Comparison of ENCODE assay signal across 9 cellular contexts in the genomic region with DNA sequence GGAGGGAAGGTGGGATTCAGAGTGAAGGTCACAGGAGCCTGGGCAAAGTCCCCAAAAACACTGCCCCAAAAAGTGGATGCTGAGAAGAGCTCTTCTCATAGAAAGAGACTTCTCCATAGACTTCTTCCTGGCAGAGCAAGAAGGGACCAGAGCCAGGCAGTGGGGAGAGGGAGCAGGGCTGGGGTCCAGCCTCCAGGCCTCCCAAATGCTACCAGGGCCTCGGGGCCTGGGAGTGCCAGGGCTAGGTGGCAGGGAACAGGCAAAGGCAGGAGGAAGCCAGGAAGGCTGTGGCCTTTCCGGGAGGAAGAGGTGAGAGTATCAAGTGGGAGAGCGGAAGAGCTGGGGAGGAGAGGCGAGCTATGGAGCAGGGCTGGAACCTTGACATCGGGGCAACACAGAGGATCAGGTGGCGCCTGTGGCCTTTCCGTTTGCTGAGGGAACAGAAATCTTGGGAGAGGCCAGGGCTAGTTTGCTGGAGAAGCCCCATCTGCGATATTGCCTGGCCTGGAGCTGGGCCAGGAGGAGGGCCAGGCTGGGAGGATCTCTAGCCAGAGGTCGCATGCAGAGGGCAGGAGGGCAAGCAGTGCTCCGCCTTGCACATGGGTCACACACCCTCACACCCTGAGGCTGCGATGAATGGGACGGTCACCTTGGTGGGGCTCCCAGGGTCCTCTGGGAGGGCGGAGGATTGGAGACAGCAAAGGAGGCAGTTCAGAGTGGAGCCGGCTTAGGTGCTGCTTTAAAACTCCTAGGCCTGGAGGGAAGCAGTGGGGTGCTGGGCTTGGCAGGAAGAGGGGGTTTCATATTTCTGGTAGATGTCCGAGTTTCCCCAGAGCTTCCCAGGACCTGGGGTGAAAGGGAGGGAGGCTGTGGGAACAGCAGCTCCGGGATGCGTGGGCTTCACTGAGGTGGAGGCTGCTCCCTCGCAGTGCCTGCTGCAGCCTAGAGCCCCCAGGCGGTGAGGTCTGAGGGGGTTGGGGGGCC. TPM values are rescaled to one million over a fixed set of nuclear protein-coding genes. Genes with fewer than 3 reads are reported as not detected.
DNase-seq lines count a peak whose midpoint lies in the region; ATAC-seq and TF ChIP-seq lines count a peak whose summit lies in the region.
"Had no signal": no experiment of that assay in that cellular context is flagged by ENCODE, and none has a peak within 500 bp of the region (broad histone marks: within the 10 kb centered on the region; RNA-seq: fewer than 3 reads in every experiment).

No MANE protein-coding gene starts in this region.

- H3K36me3 Mint-ChIP-seq in CD14-positive monocyte (peaks cover 8 to 30% of the 10 kb centered on the region in 2 donors), WTC11 (peaks cover 5% of the 10 kb centered on the region; the same call in 1 of the 2 replicates)
- H3K36me3 Mint-ChIP-seq: stimulated activated memory B cell treated with anti-CD40 and anti-IgM and Interleukin-4, amounts not matched to agents 10 μg/mL and 1 μg/mL and 100 μg/mL, for 72 hours had no signal

- H3K27ac Mint-ChIP-seq in CD14-positive monocyte (peak overlapping the region in 6 of 7 donors; percentile 5 to 67 (median 42)), WTC11 (peak overlapping the region; percentile 91)
- H3K27ac Mint-ChIP-seq: stimulated activated memory B cell treated with anti-CD40 and anti-IgM and Interleukin-4, amounts not matched to agents 10 μg/mL and 1 μg/mL and 100 μg/mL, for 72 hours had no signal

- peaks cover 5% of the 10 kb centered on the region for H3K36me3 ChIP-seq in lower lobe of right lung
- H3K36me3 ChIP-seq: BLaER1 had no signal

- peak overlapping the region; percentile 30 for H3K4me3 ChIP-seq in lower lobe of right lung
- H3K4me3 ChIP-seq: BLaER1 had no signal

- CTCF ChIA-PET in WTC11 (lab: Charles Lee) = interaction anchor here (0.6 to 1.9 kb wide), 10 partner anchors 13 to 172 kb away, joined by 3 to 13 read pairs (median 4); no protein-coding TSS in a partner anchor

- peak overlapping the region; percentile 76 for H3K27ac ChIP-seq in lower lobe of right lung
- H3K27ac ChIP-seq: BLaER1 had no signal

- H3K4me1 Mint-ChIP-seq in CD14-positive monocyte (peaks cover 75% of the 10 kb centered on the region), WTC11 (peaks cover 58% of the 10 kb centered on the region)

- ATAC-seq in WTC11 (no peak), lower lobe of right lung (no peak), GM21737 (IDR thresholded peaks at IDR 0.05; ENCODE audit: unreplicated experiment) (no peak), GM19467 (IDR thresholded peaks at IDR 0.05; ENCODE audit: unreplicated experiment) (no peak)
- ATAC-seq: stimulated activated memory B cell treated with anti-CD40 and anti-IgM and Interleukin-4, amounts not matched to agents 10 μg/mL and 1 μg/mL and 100 μg/mL, for 72 hours had no signal

- peaks cover 0 to 6% (median 2%) of the 10 kb centered on the region in 3 donors for H3K27me3 Mint-ChIP-seq in CD14-positive monocyte (ENCODE audit: low read depth in 3 of 3)
- no peaks in the 10 kb centered on the region; the same call in 1 of the 2 replicates for H3K27me3 Mint-ChIP-seq in WTC11 (ENCODE audit: low read depth)
- H3K27me3 Mint-ChIP-seq: stimulated activated memory B cell treated with anti-CD40 and anti-IgM and Interleukin-4, amounts not matched to agents 10 μg/mL and 1 μg/mL and 100 μg/mL, for 72 hours had no signal

- TF ChIP-seq CTCF in CD14-positive monocyte (IDR thresholded peaks at IDR 0.05) = no peak
- TF ChIP-seq CTCF in WTC11 (IDR thresholded peaks at IDR 0.05) = no peak
- TF ChIP-seq CTCF in lower lobe of right lung (IDR thresholded peaks at IDR 0.05) = no peak

- DNase-seq in CD14-positive monocyte (ENCODE audit: low spot score) (no peak), WTC11 (ENCODE audit: low spot score) (no peak), lower lobe of right lung (no peak), iPS-NIHi7 (ENCODE audit: extremely low spot score) (no peak)
- DNase-seq: activated CD4-positive, CD25-positive, alpha-beta regulatory T cell had no signal

- no peaks in the 10 kb centered on the region for H3K9me3 Mint-ChIP-seq in CD14-positive monocyte
- H3K9me3 Mint-ChIP-seq in WTC11 = no peaks in the 10 kb centered on the region
- H3K9me3 Mint-ChIP-seq: stimulated activated memory B cell treated with anti-CD40 and anti-IgM and Interleukin-4, amounts not matched to agents 10 μg/mL and 1 μg/mL and 100 μg/mL, for 72 hours had no signal

- intact Hi-C loops in CD14-positive monocyte (cut with micrococcal nuclease) = no loop called here
- intact Hi-C loops in lower lobe of right lung (cut with DNase I) = no loop called here

- H3K4me1 ChIP-seq in lower lobe of right lung = peaks cover 87% of the 10 kb centered on the region

- H3K27me3 ChIP-seq in lower lobe of right lung (ENCODE audit: low read depth) = no peaks in the 10 kb centered on the region
- H3K27me3 ChIP-seq: BLaER1 had no signal

- no peaks in the 10 kb centered on the region for H3K9me3 ChIP-seq in lower lobe of right lung
- H3K9me3 ChIP-seq: BLaER1 had no signal

- peak overlapping the region; percentile 14 to 71 for H3K4me3 Mint-ChIP-seq in CD14-positive monocyte
- peak overlapping the region; percentile 45 for H3K4me3 Mint-ChIP-seq in WTC11
- H3K4me3 Mint-ChIP-seq: stimulated activated memory B cell treated with anti-CD40 and anti-IgM and Interleukin-4, amounts not matched to agents 10 μg/mL and 1 μg/mL and 100 μg/mL, for 72 hours had no signal

- POLR2A ChIA-PET in WTC11 (lab: Charles Lee) = no interaction called here

TF ChIP-seq in WTC11, 78 proteins besides CTCF, POLR2A, EP300 and RAD21:
- TF ChIP-seq, protein P1, sequence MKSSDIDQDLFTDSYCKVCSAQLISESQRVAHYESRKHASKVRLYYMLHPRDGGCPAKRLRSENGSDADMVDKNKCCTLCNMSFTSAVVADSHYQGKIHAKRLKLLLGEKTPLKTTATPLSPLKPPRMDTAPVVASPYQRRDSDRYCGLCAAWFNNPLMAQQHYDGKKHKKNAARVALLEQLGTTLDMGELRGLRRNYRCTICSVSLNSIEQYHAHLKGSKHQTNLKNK (CRISPR knock-in tag; IDR thresholded peaks at IDR 0.05) = no peak
- TF ChIP-seq, protein P2, sequence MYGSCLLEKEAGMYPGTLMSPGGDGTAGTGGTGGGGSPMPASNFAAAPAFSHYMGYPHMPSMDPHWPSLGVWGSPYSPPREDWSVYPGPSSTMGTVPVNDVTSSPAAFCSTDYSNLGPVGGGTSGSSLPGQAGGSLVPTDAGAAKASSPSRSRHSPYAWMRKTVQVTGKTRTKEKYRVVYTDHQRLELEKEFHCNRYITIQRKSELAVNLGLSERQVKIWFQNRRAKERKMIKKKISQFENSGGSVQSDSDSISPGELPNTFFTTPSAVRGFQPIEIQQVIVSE (CRISPR knock-in tag; IDR thresholded peaks at IDR 0.05; ENCODE audit: borderline replicate concordance) = no peak
- TF ChIP-seq GABPB1 (CRISPR knock-in tag; IDR thresholded peaks at IDR 0.05) = peak; percentile 46

RNA-seq across cellular contexts. Expression of a gene that starts 3.4 kb away (rescaled TPM):
- polyA plus RNA-seq in CD14-positive monocyte = 10 to 100 TPM; 26.1 to 27.0 TPM
- total RNA-seq in WTC11 (2021) = 32.4 to 33.5 TPM (median 33.1 TPM) in 3 replicates
- total RNA-seq in lower lobe of right lung = 32.3 TPM

RNA-seq across cellular contexts. Expression of a gene that starts 18.6 kb away (rescaled TPM):
- 1 to 10 TPM; 1.3 to 2.1 TPM for polyA plus RNA-seq in CD14-positive monocyte
- 13.2 to 15.9 TPM (median 14.8 TPM) in 3 replicates for total RNA-seq in WTC11 (2021)
- total RNA-seq in lower lobe of right lung = 16.7 TPM

RNA-seq across cellular contexts. Expression of a gene that starts 40.4 kb away (rescaled TPM):
- 10 to 100 TPM; 27.8 to 36.2 TPM for polyA plus RNA-seq in CD14-positive monocyte
- 91.0 to 102 TPM (median 96.9 TPM) in 3 replicates for total RNA-seq in WTC11 (2021)
- 34.9 TPM for total RNA-seq in lower lobe of right lung

RNA-seq across cellular contexts. Expression of a gene that starts 44.1 kb away (rescaled TPM):
- 1 to 10 TPM; 2.8 to 2.9 TPM for polyA plus RNA-seq in CD14-positive monocyte
- total RNA-seq in WTC11 (2021) (31.3 to 34.0 TPM (median 32.8 TPM) in 3 replicates), lower lobe of right lung (22.9 TPM)

RNA-seq across cellular contexts. Expression of a gene that starts 44.4 kb away (rescaled TPM):
- 100 to 1,000 TPM; 437 to 451 TPM for polyA plus RNA-seq in CD14-positive monocyte
- total RNA-seq in WTC11 (2021) = 383 to 427 TPM (median 419 TPM) in 3 replicates
- total RNA-seq in lower lobe of right lung = 171 TPM
